ENCODE assay signal across 17 cellular contexts in genomic region chr7:101104799-101105198, GRCh38.
"Had no signal": no experiment of that assay in that cellular context is flagged by ENCODE, and none has a peak within 500 bp of the region (broad histone marks: within the 10 kb centered on the region; RNA-seq: fewer than 3 reads in every experiment).

No MANE protein-coding gene starts in this region.

- H3K9me3 Mint-ChIP-seq: activated naive CD8-positive, alpha-beta T cell treated with anti-CD3 and anti-CD28 coated beads, Interleukin-2, amount 10 ng/mL, durations not matched to agents 7 days and 5 days; naive B cell; stimulated activated memory B cell treated with anti-CD40 and anti-IgM and Interleukin-4, amounts not matched to agents 10 μg/mL and 1 μg/mL and 100 μg/mL, for 72 hours had no signal

- H3K27ac ChIP-seq: gastrocnemius medialis, psoas muscle, spleen, tibial artery, vagina had no signal

- DNase-seq: activated CD4-positive, alpha-beta T cell treated with anti-CD3 and anti-CD28 coated beads, Interleukin-2, amount 50 U/mL, for 48 hours; activated CD4-positive, CD25-positive, alpha-beta regulatory T cell treated with anti-CD3 and anti-CD28 coated beads, Interleukin-2, amount 50 U/mL, for 72 hours; activated naive CD8-positive, alpha-beta T cell treated with anti-CD3 and anti-CD28 coated beads, Interleukin-2, amount 10 ng/mL, durations not matched to agents 7 days and 5 days; activated T-cell treated with anti-CD3 and anti-CD28 coated beads, Interleukin-2, amount 50 U/mL, for 48 hours; aorta; effector CD4-positive, alpha-beta T cell; gastrocnemius medialis; islet precursor cell; midbrain; naive B cell; spleen; stimulated activated CD4-positive, alpha-beta T cell treated with anti-CD3 and anti-CD28 coated beads, Interleukin-1b, Interleukin-23, amount 100 ng/mL, for 48 hours; tibial artery had no signal

- H3K36me3 Mint-ChIP-seq: activated naive CD8-positive, alpha-beta T cell treated with anti-CD3 and anti-CD28 coated beads, Interleukin-2, amount 10 ng/mL, durations not matched to agents 7 days and 5 days; naive B cell; stimulated activated memory B cell treated with anti-CD40 and anti-IgM and Interleukin-4, amounts not matched to agents 10 μg/mL and 1 μg/mL and 100 μg/mL, for 72 hours had no signal

- H3K4me3 Mint-ChIP-seq: activated naive CD8-positive, alpha-beta T cell treated with anti-CD3 and anti-CD28 coated beads, Interleukin-2, amount 10 ng/mL, durations not matched to agents 7 days and 5 days; naive B cell; stimulated activated memory B cell treated with anti-CD40 and anti-IgM and Interleukin-4, amounts not matched to agents 10 μg/mL and 1 μg/mL and 100 μg/mL, for 72 hours had no signal

- H3K9me3 ChIP-seq: gastrocnemius medialis, psoas muscle, spleen, tibial artery, vagina had no signal

- H3K4me3 ChIP-seq: gastrocnemius medialis, psoas muscle, spleen, tibial artery, vagina had no signal

- H3K27me3 ChIP-seq: tibial artery, vagina had no signal

- H3K27ac Mint-ChIP-seq: activated naive CD8-positive, alpha-beta T cell treated with anti-CD3 and anti-CD28 coated beads, Interleukin-2, amount 10 ng/mL, durations not matched to agents 7 days and 5 days; naive B cell; stimulated activated memory B cell treated with anti-CD40 and anti-IgM and Interleukin-4, amounts not matched to agents 10 μg/mL and 1 μg/mL and 100 μg/mL, for 72 hours had no signal

- H3K36me3 ChIP-seq: gastrocnemius medialis, spleen, tibial artery, vagina had no signal

- ATAC-seq: gastrocnemius medialis; psoas muscle; sciatic nerve; stimulated activated memory B cell treated with anti-CD40 and anti-IgM and Interleukin-4, amounts not matched to agents 10 μg/mL and 1 μg/mL and 100 μg/mL, for 72 hours had no signal
